8 cellular contexts compared by ENCODE assay signal in the genomic region with DNA sequence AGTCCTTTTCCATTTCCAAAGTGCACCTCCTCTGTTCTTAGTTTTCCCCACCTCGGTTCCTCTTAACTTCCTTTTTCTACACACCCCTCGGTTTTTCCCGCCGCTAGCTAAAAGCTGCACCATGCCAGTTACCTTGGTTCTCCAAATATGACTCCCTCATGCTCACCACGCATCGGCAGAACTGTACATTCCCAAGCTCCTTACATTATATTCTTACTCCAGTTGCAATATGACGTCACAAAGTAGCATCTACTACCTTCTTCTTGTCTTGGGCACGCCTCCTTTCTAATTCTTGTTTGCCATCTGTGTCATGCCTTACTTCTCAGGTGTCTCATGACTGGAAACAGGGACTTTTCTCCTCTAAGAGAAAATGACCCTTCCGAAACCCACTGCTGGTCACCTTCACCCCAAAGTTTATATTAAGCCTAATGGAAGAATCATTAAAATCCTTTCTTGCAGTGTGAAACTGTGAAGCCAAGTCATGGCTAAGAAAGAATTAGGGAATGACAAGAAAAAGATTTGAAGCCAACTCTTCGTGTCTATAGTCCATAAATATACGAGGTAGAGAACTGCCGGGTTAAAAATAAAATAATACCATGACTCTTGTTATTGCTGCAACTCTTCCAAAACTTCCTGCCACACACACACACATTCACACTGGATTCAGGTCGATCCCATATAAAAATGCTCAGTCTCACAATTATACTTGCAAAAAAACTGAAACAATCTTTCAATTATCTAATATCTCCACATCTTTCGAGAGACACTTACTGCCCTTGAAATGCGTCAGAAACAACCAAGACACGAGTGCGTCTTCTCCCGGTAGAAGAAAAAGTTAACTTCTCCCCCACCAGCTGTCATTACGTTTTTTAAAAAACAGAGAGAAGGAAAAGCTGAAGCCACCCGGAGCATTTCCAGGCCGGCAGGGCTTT. TPM values are rescaled to one million over a fixed set of nuclear protein-coding genes. Genes with fewer than 3 reads are reported as not detected.
DNase-seq lines count a peak whose midpoint lies in the region; ATAC-seq and TF ChIP-seq lines count a peak whose summit lies in the region.

No MANE protein-coding gene starts in this region.

- peak overlapping the region; percentile 89 for H3K27ac Mint-ChIP-seq in activated T-helper 17 cell treated with anti-CD3 and anti-CD28 coated beads, Interleukin-2, amount 50 U/mL, for 72 hours
- H3K27ac Mint-ChIP-seq in immature natural killer cell, result peak overlapping the region; percentile 85 to 98 (median 96)

- no peak for TF ChIP-seq CTCF in BJ (IDR thresholded peaks at IDR 0.05; ENCODE audit: insufficient read depth, low read depth, low read length)

- no peaks in the 10 kb centered on the region for H3K9me3 ChIP-seq in HUES48 (ENCODE audit: control insufficient read depth, insufficient read depth, low read length)
- H3K9me3 ChIP-seq in stomach smooth muscle (ENCODE audit: control insufficient read depth in 2 of 2, low read length in 2 of 2), result no peaks in the 10 kb centered on the region

- no peak for DNase-seq in BJ (ENCODE audit: low read depth)
- DNase-seq in immature natural killer cell, result peak in 2 of 3 donors; percentile 32 to 44
- no peak for DNase-seq in NCI-H146 treated with DMSO at 0.1 percent for 48 hours (lab: John Stamatoyannopoulos, UW; ENCODE audit: unreplicated experiment)
- DNase-seq in putamen (ENCODE audit: low spot score), result no peak
- no peak for DNase-seq in hippocampal formation (lab: John Stamatoyannopoulos, UW)

- H3K9ac ChIP-seq in HUES48 (ENCODE audit: low read depth, low read length) (no peak overlapping the region; the same call in 1 of the 2 replicates), stomach smooth muscle (ENCODE audit: low read length in 2 of 2) (peak overlapping the region; percentile 72 to 84)

- POLR2A ChIA-PET in BJ (lab: Charles Lee), result no interaction called here

- peaks cover 17% of the 10 kb centered on the region for H3K4me1 Mint-ChIP-seq in activated T-helper 17 cell treated with anti-CD3 and anti-CD28 coated beads, Interleukin-2, amount 50 U/mL, for 72 hours
- peaks cover 66 to 73% of the 10 kb centered on the region in 2 donors for H3K4me1 Mint-ChIP-seq in immature natural killer cell

- H3K36me3 Mint-ChIP-seq in activated T-helper 17 cell treated with anti-CD3 and anti-CD28 coated beads, Interleukin-2, amount 50 U/mL, for 72 hours (ENCODE audit: low read depth), result peaks cover 32% of the 10 kb centered on the region
- H3K36me3 Mint-ChIP-seq in immature natural killer cell, result peaks cover 3 to 14% (median 13%) of the 10 kb centered on the region in 3 donors

- ATAC-seq in activated T-helper 17 cell treated with anti-CD3 and anti-CD28 coated beads, Interleukin-2, amount 50 U/mL, for 72 hours (replicated peaks), result no peak

- H3K4me3 ChIP-seq in BJ (ENCODE audit: low read depth, low read length) (peak overlapping the region; percentile 94), HUES48 (ENCODE audit: low read depth, low read length) (peak overlapping the region; percentile 97), stomach smooth muscle (ENCODE audit: low read length in 2 of 2) (peak overlapping the region; percentile 62 to 86)

- CTCF ChIA-PET in BJ (lab: Yijun Ruan, JAX), result no interaction called here

- no peaks in the 10 kb centered on the region for H3K9me3 Mint-ChIP-seq in activated T-helper 17 cell treated with anti-CD3 and anti-CD28 coated beads, Interleukin-2, amount 50 U/mL, for 72 hours
- H3K9me3 Mint-ChIP-seq in immature natural killer cell, result no peaks in the 10 kb centered on the region

- no peak overlapping the region for H3K27ac ChIP-seq in HUES48 (ENCODE audit: low read depth, low read length)
- H3K27ac ChIP-seq in stomach smooth muscle (ENCODE audit: low read length), result peak overlapping the region; percentile 90

- H3K4me3 Mint-ChIP-seq in activated T-helper 17 cell treated with anti-CD3 and anti-CD28 coated beads, Interleukin-2, amount 50 U/mL, for 72 hours, result peak overlapping the region; percentile 84
- H3K4me3 Mint-ChIP-seq in immature natural killer cell, result peak overlapping the region; percentile 90 to 96 (median 96)

- H3K27me3 ChIP-seq in BJ (ENCODE audit: control insufficient read depth, insufficient read depth, low read length) (no peaks in the 10 kb centered on the region), HUES48 (ENCODE audit: control insufficient read depth, insufficient read depth, low read length) (peaks cover 5% of the 10 kb centered on the region; the same call in 1 of the 2 replicates), stomach smooth muscle (ENCODE audit: control insufficient read depth in 1 of 2, insufficient read depth in 2 of 2, low read length in 2 of 2) (no peaks in the 10 kb centered on the region)

- H3K36me3 ChIP-seq in BJ (ENCODE audit: control insufficient read depth, insufficient read depth, low read length) (no peaks in the 10 kb centered on the region), HUES48 (ENCODE audit: control insufficient read depth, insufficient read depth, low read length) (no peaks in the 10 kb centered on the region), stomach smooth muscle (ENCODE audit: control insufficient read depth in 2 of 2, insufficient read depth in 2 of 2, low read length in 2 of 2) (no peaks in the 10 kb centered on the region)

- H3K4me1 ChIP-seq in HUES48 (ENCODE audit: control insufficient read depth, insufficient read depth, low read length), result peaks cover 15% of the 10 kb centered on the region
- peaks cover 5% of the 10 kb centered on the region for H3K4me1 ChIP-seq in stomach smooth muscle (ENCODE audit: control insufficient read depth, insufficient read depth, low read length)

- H3K27me3 Mint-ChIP-seq in activated T-helper 17 cell treated with anti-CD3 and anti-CD28 coated beads, Interleukin-2, amount 50 U/mL, for 72 hours, result no peaks in the 10 kb centered on the region
- H3K27me3 Mint-ChIP-seq in immature natural killer cell (ENCODE audit: low read depth in 3 of 3), result peaks cover 25 to 62% (median 39%) of the 10 kb centered on the region in 3 donors

RNA-seq across cellular contexts. Expression of gene ESYT2, which starts 1.6 kb away (rescaled TPM):
- polyA plus RNA-seq in BJ (2011; rRNA removed) (49.2 and 63.0 TPM in 2 replicates), immature natural killer cell (10 to 100 TPM; 70.1 to 95.7 (median 84.0) TPM)
- polyA minus RNA-seq in BJ (2011; rRNA and poly(A)+ RNA removed), result 38.5 and 51.4 TPM in 2 replicates
- 100 to 1,000 TPM in 1 of 2 donors, 10 to 100 TPM in 1; 63.0 to 119 TPM for total RNA-seq in activated T-helper 17 cell treated with anti-CD3 and anti-CD28 coated beads, Interleukin-2, amount 50 U/mL, for 72 hours

RNA-seq across cellular contexts. Expression of gene DYNC2I1, which starts 28.7 kb away (rescaled TPM):
- polyA plus RNA-seq in BJ (2011; rRNA removed) (7.2 and 12.9 TPM in 2 replicates), immature natural killer cell (10 to 100 TPM in 2 of 3 donors, 1 to 10 TPM in 1; 2.8 to 29.8 (median 28.7) TPM)
- polyA minus RNA-seq in BJ (2011; rRNA and poly(A)+ RNA removed), result 5.1 and 7.8 TPM in 2 replicates
- 10 to 100 TPM; 13.5 to 41.1 TPM for total RNA-seq in activated T-helper 17 cell treated with anti-CD3 and anti-CD28 coated beads, Interleukin-2, amount 50 U/mL, for 72 hours

Comparison
In these comparisons a context has a peak if more than half of its experiments do, and no peak if none do; other contexts are left out.
1. DNase-seq: peak in immature natural killer cell (2 of 3); none in BJ (single experiment), NCI-H146 treated with DMSO at 0.1 percent for 48 hours (single experiment), putamen (single experiment) and hippocampal formation (0 of 2).
2. Peak in every context shown above with its lines, with median percentiles within 50 percentile points of each other: H3K4me3 ChIP-seq.